Comparison of ENCODE assay signal across 28 cellular contexts in the genomic region with DNA sequence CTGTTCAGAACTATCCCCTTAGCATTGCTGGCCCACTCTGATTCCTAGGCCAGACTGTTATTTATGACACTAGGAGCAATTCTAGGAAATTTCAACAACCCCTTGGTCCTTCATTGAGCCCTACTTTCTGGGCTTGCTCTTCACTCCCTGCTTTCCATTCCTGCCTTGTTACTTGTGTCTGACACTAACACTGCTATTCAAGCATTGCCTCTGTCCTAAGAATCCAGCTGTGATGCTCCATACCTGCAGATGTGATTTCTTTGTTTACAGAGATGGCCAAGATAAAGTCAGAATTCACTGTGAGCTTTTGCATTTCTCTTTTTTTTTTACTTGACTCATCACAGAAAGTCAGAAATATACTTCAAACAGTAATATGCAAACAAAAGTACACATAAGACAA.
"Had no signal": no experiment of that assay in that cellular context is flagged by ENCODE, and none has a peak within 500 bp of the region (broad histone marks: within the 10 kb centered on the region; RNA-seq: fewer than 3 reads in every experiment).

No MANE protein-coding gene starts in this region.

- H3K4me3 ChIP-seq: pancreas, psoas muscle, right lobe of liver, sigmoid colon, stomach, thoracic aorta, thyroid gland, tibial nerve, upper lobe of right lung, uterus had no signal

- H3K27ac Mint-ChIP-seq: naive thymus-derived CD4-positive, alpha-beta T cell; natural killer cell; nephron; progenitor cell of endocrine pancreas; stimulated activated effector memory CD8-positive, alpha-beta T cell treated with anti-CD3 and anti-CD28 coated beads, Interleukin-12 subunit alpha, Interleukin-12 subunit beta, amount 100 ng/mL, for 72 hours; stimulated activated naive B cell treated with anti-CD40 and anti-IgM and Interleukin-4, amounts not matched to agents 10 μg/mL and 1 μg/mL and 100 μg/mL, for 72 hours; stimulated activated naive CD8-positive, alpha-beta T cell treated with anti-CD3 and anti-CD28 coated beads, Interleukin-15, Interleukin-2, amounts not matched to agents 100 ng/mL and 50 ng/mL, for 24 hours; type B pancreatic cell had no signal

- H3K4me1 ChIP-seq: pancreas, psoas muscle, right lobe of liver, sigmoid colon, stomach, thyroid gland, tibial nerve, upper lobe of right lung, uterus had no signal

- DNase-seq: naive thymus-derived CD4-positive, alpha-beta T cell; natural killer cell; nucleus accumbens; pancreas; posterior cingulate gyrus; psoas muscle; right cardiac atrium; right lobe of liver; sigmoid colon; small intestine; stimulated activated CD4-positive, alpha-beta T cell treated with anti-CD3 and anti-CD28 coated beads, Interleukin-15, amount 100 ng/mL, for 24 hours; stimulated activated CD4-positive, alpha-beta T cell treated with anti-CD3 and anti-CD28 coated beads, Interleukin-2, amount 100 ng/mL, for 24 hours; stimulated activated CD4-positive, alpha-beta T cell treated with anti-CD3 and anti-CD28 coated beads, Interleukin-2, amount 100 ng/mL, for 48 hours; stimulated activated CD4-positive, alpha-beta T cell treated with anti-CD3 and anti-CD28 coated beads, Interleukin-4, amount 100 ng/mL, for 24 hours; stimulated activated naive B cell treated with anti-CD40 and anti-IgM and Interleukin-4, amounts not matched to agents 10 μg/mL and 1 μg/mL and 100 μg/mL, for 72 hours; stimulated activated naive CD4-positive, alpha-beta T cell treated with Interleukin-2 at 50 U/mL for 16 hours; stomach; thyroid gland; upper lobe of right lung; uterus had no signal

- H3K9me3 Mint-ChIP-seq: nephron, type B pancreatic cell had no signal

- H3K27ac ChIP-seq: neutrophil, pancreas, psoas muscle, right lobe of liver, sigmoid colon, stomach, thoracic aorta, thyroid gland, tibial nerve, upper lobe of right lung, uterus had no signal

- H3K36me3 ChIP-seq: neutrophil, pancreas, right lobe of liver, sigmoid colon, stomach, thoracic aorta, thyroid gland, tibial nerve, upper lobe of right lung, uterus had no signal

- H3K9me3 ChIP-seq: neutrophil, pancreas, psoas muscle, right lobe of liver, sigmoid colon, stomach, thoracic aorta, thyroid gland, tibial nerve, upper lobe of right lung, uterus had no signal

- H3K27me3 Mint-ChIP-seq: naive thymus-derived CD4-positive, alpha-beta T cell; progenitor cell of endocrine pancreas; stimulated activated naive B cell treated with anti-CD40 and anti-IgM and Interleukin-4, amounts not matched to agents 10 μg/mL and 1 μg/mL and 100 μg/mL, for 72 hours; stimulated activated naive CD8-positive, alpha-beta T cell treated with anti-CD3 and anti-CD28 coated beads, Interleukin-15, Interleukin-2, amounts not matched to agents 100 ng/mL and 50 ng/mL, for 24 hours; type B pancreatic cell had no signal

- H3K4me3 Mint-ChIP-seq: naive thymus-derived CD4-positive, alpha-beta T cell; natural killer cell; nephron; stimulated activated effector memory CD8-positive, alpha-beta T cell treated with anti-CD3 and anti-CD28 coated beads, Interleukin-12 subunit alpha, Interleukin-12 subunit beta, amount 100 ng/mL, for 72 hours; stimulated activated naive B cell treated with anti-CD40 and anti-IgM and Interleukin-4, amounts not matched to agents 10 μg/mL and 1 μg/mL and 100 μg/mL, for 72 hours; stimulated activated naive CD8-positive, alpha-beta T cell treated with anti-CD3 and anti-CD28 coated beads, Interleukin-15, Interleukin-2, amounts not matched to agents 100 ng/mL and 50 ng/mL, for 24 hours; type B pancreatic cell had no signal

- H3K27me3 ChIP-seq: neutrophil, pancreas, right lobe of liver, sigmoid colon, stomach, thyroid gland, tibial nerve, upper lobe of right lung, uterus had no signal

- H3K4me1 Mint-ChIP-seq: naive thymus-derived CD4-positive, alpha-beta T cell; natural killer cell; nephron; stimulated activated effector memory CD8-positive, alpha-beta T cell treated with anti-CD3 and anti-CD28 coated beads, Interleukin-12 subunit alpha, Interleukin-12 subunit beta, amount 100 ng/mL, for 72 hours; stimulated activated naive B cell treated with anti-CD40 and anti-IgM and Interleukin-4, amounts not matched to agents 10 μg/mL and 1 μg/mL and 100 μg/mL, for 72 hours had no signal

- H3K36me3 Mint-ChIP-seq: naive thymus-derived CD4-positive, alpha-beta T cell; natural killer cell; stimulated activated effector memory CD8-positive, alpha-beta T cell treated with anti-CD3 and anti-CD28 coated beads, Interleukin-12 subunit alpha, Interleukin-12 subunit beta, amount 100 ng/mL, for 72 hours; stimulated activated naive B cell treated with anti-CD40 and anti-IgM and Interleukin-4, amounts not matched to agents 10 μg/mL and 1 μg/mL and 100 μg/mL, for 72 hours; type B pancreatic cell had no signal

- ATAC-seq: naive thymus-derived CD4-positive, alpha-beta T cell; natural killer cell; pancreas; psoas muscle; right cardiac atrium; right lobe of liver; stimulated activated effector memory CD8-positive, alpha-beta T cell treated with anti-CD3 and anti-CD28 coated beads, Interleukin-12 subunit alpha, Interleukin-12 subunit beta, amount 100 ng/mL, for 72 hours; stimulated activated naive B cell treated with anti-CD40 and anti-IgM and Interleukin-4, amounts not matched to agents 10 μg/mL and 1 μg/mL and 100 μg/mL, for 72 hours; upper lobe of right lung had no signal
